Comparison of ENCODE assay signal across 12 cellular contexts in the genomic region with DNA sequence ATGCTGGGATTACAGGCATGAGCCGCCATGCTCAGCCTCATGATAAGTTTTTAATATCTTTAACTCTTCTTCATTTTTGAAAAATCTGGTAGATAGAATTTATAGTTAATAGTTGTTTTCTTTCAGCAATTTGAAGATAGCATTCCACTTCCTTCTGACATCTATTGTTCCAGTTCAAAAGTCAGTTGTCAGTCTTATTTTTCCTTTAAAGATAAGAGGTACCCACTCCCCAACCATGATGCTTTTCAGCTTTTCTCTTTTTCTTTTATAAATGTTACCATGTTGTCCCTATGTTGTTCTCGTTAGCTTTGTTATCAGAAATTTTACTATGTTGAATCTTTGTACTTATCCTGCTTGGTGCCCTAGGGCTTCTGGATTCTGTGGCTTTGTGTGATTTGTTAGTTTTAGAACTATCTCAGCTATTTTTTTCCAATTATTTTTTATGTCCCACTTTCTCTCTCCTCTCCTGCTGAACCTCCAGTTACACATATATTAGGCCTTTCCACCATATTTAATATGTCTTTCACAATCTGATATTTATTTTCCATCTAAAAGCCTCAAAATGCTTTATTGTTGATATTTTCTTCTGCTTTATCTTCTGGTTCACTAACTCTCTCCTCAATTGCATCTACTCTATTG.
DNase-seq lines count a peak whose midpoint lies in the region; ATAC-seq, FAIRE-seq and TF ChIP-seq lines count a peak whose summit lies in the region.
"Had no signal": no experiment of that assay in that cellular context is flagged by ENCODE, and none has a peak within 500 bp of the region (broad histone marks: within the 10 kb centered on the region; RNA-seq: fewer than 3 reads in every experiment).

No MANE protein-coding gene starts in this region.

- TF ChIP-seq POLR2A in GM12892 (IDR thresholded peaks at IDR 0.05; ENCODE audit: low read depth, low read length): no peak

- ATAC-seq in HG03175 (IDR thresholded peaks at IDR 0.05; ENCODE audit: unreplicated experiment): no peak

- peak; percentile 11 for DNase-seq in NCI-H1092 treated with DMSO at 0.1 percent for 48 hours (lab: John Stamatoyannopoulos, UW)
- DNase-seq in NCI-H1092 (lab: John Stamatoyannopoulos, UW): no peak
- DNase-seq in GM12892 (ENCODE audit: insufficient read length): no peak
- DNase-seq in RPMI7951 (ENCODE audit: low read depth): peak; percentile 11
- peak; percentile 38 for DNase-seq in fibroblast of pulmonary artery (ENCODE audit: low read depth)
- no peak for DNase-seq in SHP77 treated with DMSO at 0.1 percent for 48 hours (lab: John Stamatoyannopoulos, UW)
- no peak for DNase-seq in activated naive CD4-positive, alpha-beta T cell treated with anti-CD3 and anti-CD28 coated beads, Interleukin-2, amount 50 U/mL, for 16 hours
- DNase-seq: activated T-cell treated with anti-CD3 and anti-CD28 coated beads, Interleukin-2, amount 50 U/mL, for 1 hour; NCI-H2081; T-helper 1 cell had no signal

- no peak for TF ChIP-seq CTCF in fibroblast of pulmonary artery (IDR thresholded peaks at IDR 0.05; ENCODE audit: low read length, missing control alignments)

- FAIRE-seq in GM12892 (lab: Jason Lieb, UNC): peak; percentile 36
- FAIRE-seq: keratinocyte had no signal

- no peak overlapping the region for H3K4me3 ChIP-seq in fibroblast of pulmonary artery (replicated peaks; ENCODE audit: low read depth, low read length)

Comparison
In these comparisons a context has a peak if more than half of its experiments do, and no peak if none do; other contexts are left out.
1. DNase-seq: peak in NCI-H1092 treated with DMSO at 0.1 percent for 48 hours (single experiment), RPMI7951 (single experiment) and fibroblast of pulmonary artery (single experiment); none in NCI-H1092 (single experiment), GM12892 (single experiment), SHP77 treated with DMSO at 0.1 percent for 48 hours (single experiment) and activated naive CD4-positive, alpha-beta T cell treated with anti-CD3 and anti-CD28 coated beads, Interleukin-2, amount 50 U/mL, for 16 hours (single experiment).